ENCODE assay signal across 8 cellular contexts in genomic region chr7:5177060-5177459, GRCh38. TPM values are rescaled to one million over a fixed set of nuclear protein-coding genes. Genes with fewer than 3 reads are reported as not detected.
A peak's percentile ranks its signal among the peaks of the same experiment; 100 is the strongest.
DNase-seq lines count a peak whose midpoint lies in the region; ATAC-seq and TF ChIP-seq lines count a peak whose summit lies in the region.
"Had no signal": no experiment of that assay in that cellular context is flagged by ENCODE, and none has a peak within 500 bp of the region (broad histone marks: within the 10 kb centered on the region; RNA-seq: fewer than 3 reads in every experiment).

No MANE protein-coding gene starts in this region.

- 27 to 33% methylated on average over 11 of the region's 11 CpGs for WGBS in heart right ventricle, 2 donors
- whole genome bisulfite sequencing in testis, 2 donors, result 32 to 43% methylated on average over 3 to 11 of the region's 11 CpGs

- no peak for TF ChIP-seq POLR2A in testis (IDR thresholded peaks at IDR 0.05)

- ATAC-seq in heart right ventricle, result peak; percentile 87 to 98 (median 94)
- no peak for ATAC-seq in GM18498 (IDR thresholded peaks at IDR 0.05; ENCODE audit: unreplicated experiment)
- no peak for ATAC-seq in HG02981 (IDR thresholded peaks at IDR 0.05; ENCODE audit: unreplicated experiment)
- ATAC-seq: activated T-helper 17 cell treated with anti-CD3 and anti-CD28 coated beads, Interleukin-2, amount 50 U/mL, for 72 hours had no signal

- no peak overlapping the region for H3K4me3 ChIP-seq in SJSA1
- no peak overlapping the region for H3K4me3 ChIP-seq in heart right ventricle
- H3K4me3 ChIP-seq in testis, result no peak overlapping the region

- H3K27ac ChIP-seq in SJSA1 (no peak overlapping the region), heart right ventricle (peak overlapping the region in 3 of 10 donors; percentile 37 to 50 (median 41)), testis (no peak overlapping the region)

- H3K36me3 ChIP-seq in SJSA1 (no peaks in the 10 kb centered on the region), heart right ventricle (no peaks in the 10 kb centered on the region), testis (ENCODE audit: low read depth, missing control alignments) (no peaks in the 10 kb centered on the region)

- DNase-seq in HS-27A (ENCODE audit: low read depth) (peak; percentile 22), SJSA1 (ENCODE audit: low read depth in 1 of 2, low spot score in 2 of 2) (peak; percentile 28 to 57), heart right ventricle (peak; percentile 73 to 75), testis (peak; percentile 83), SIG-M5 (lab: John Stamatoyannopoulos, UW) (no peak)

- TF ChIP-seq CTCF in heart right ventricle (IDR thresholded peaks at IDR 0.05) (no peak), testis (IDR thresholded peaks at IDR 0.05) (no peak)

- intact Hi-C loops in heart right ventricle (cut with DNase I) (no loop called here), testis (cut with DNase I; ENCODE audit: low total_unique reads) (no loop called here)

- H3K4me1 ChIP-seq in SJSA1 (replicated peaks) (peaks cover 6% of the 10 kb centered on the region), heart right ventricle (peaks cover 0 to 9% (median 5%) of the 10 kb centered on the region in 9 donors), testis (no peaks in the 10 kb centered on the region)

- H3K27me3 ChIP-seq in SJSA1 (replicated peaks), result no peaks in the 10 kb centered on the region
- H3K27me3 ChIP-seq in heart right ventricle, result peaks cover 0 to 7% (median 0%) of the 10 kb centered on the region in 7 donors
- H3K27me3 ChIP-seq in testis, result no peaks in the 10 kb centered on the region

- H3K9me3 ChIP-seq in SJSA1 (replicated peaks) (0 out of 2 replicates have a peak, but pooled peaks cover 5% of the 10 kb centered on the region), heart right ventricle (peaks cover 0 to 13% (median 0%) of the 10 kb centered on the region in 11 donors), testis (no peaks in the 10 kb centered on the region)

RNA-seq across cellular contexts. Expression of gene WIPI2, which starts 13.0 kb away (rescaled TPM):
- total RNA-seq in SJSA1 (2014; rRNA removed; shearing (Covaris generic)), result 33.0 and 35.9 TPM in 2 replicates
- total RNA-seq in heart right ventricle (10 to 100 TPM; 38.2 to 60.7 (median 48.6) TPM), testis (100 to 1,000 TPM; 117 to 128 TPM)
- polyA plus RNA-seq in heart right ventricle (10 to 100 TPM; 15.9 to 33.4 TPM), testis (ENCODE audit: insufficient read depth, low read depth, low replicate concordance) (205 TPM)

Comparison
In these comparisons a context has a peak if more than half of its experiments do, and no peak if none do; other contexts are left out.
1. ATAC-seq: peak in heart right ventricle (8 of 8); none in GM18498 (single experiment) and HG02981 (single experiment).